2 cellular contexts compared by ENCODE assay signal in the genomic region with DNA sequence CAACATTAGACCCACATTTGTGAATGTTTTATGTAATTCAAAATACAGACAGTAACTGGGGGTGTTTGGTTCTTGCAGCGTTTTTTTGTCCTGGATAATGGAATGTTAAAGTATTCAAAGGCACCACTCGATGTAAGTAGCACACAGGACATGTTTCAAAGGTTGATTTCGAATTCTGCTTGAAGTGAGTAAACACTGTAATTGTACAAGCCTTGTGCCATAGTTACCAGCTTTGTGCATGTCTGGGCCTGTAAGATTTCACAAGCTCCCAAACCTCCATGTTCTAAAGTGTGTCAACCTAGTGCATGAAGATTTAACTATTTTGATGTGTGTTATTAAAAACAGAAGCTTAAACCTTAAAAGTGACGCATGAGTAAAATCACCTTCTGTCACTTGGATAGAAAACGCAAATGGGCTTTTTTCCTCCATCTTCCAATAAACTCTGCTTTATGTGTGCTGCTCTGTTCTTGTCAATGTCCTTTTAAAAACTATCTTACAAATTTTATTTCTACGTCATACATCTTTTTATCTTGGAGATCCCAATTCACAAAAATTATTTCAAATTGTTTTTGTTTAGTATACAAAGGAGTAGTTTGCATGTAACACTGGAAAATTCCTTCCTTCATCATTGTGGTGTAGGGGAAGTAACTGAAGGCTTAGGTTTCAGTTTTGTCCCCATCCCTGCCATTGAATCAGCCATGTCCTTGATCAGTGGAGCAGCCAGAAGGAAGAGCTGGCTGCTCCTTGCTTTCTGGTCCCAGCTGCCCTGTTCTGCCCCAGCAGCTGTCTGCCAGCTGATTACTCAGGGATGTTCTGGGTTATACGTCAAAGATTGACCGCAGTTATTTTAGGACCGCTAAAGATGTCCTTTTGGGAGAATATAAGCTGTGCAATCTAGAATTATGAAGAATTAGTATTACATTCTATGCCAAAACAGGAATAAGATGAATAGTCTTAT.
TF ChIP-seq lines count a peak whose summit lies in the region.

No MANE protein-coding gene starts in this region.

TF ChIP-seq in IMR-90, 13 proteins besides CTCF, POLR2A, EP300 and RAD21:
- TF ChIP-seq BHLHE40 (IDR thresholded peaks at IDR 0.05; ENCODE audit: low read depth, low read length): no peak
- TF ChIP-seq RFX5 (IDR thresholded peaks at IDR 0.05; ENCODE audit: low read depth, low read length): no peak
- no peak for TF ChIP-seq CHD1 (IDR thresholded peaks at IDR 0.05; ENCODE audit: low read depth, low read length)
- TF ChIP-seq MAZ (IDR thresholded peaks at IDR 0.05; ENCODE audit: borderline replicate concordance, low read depth, low read length): no peak
- TF ChIP-seq MXI1 (IDR thresholded peaks at IDR 0.05; ENCODE audit: borderline replicate concordance, low read depth, low read length): no peak
- TF ChIP-seq, protein P1, sequence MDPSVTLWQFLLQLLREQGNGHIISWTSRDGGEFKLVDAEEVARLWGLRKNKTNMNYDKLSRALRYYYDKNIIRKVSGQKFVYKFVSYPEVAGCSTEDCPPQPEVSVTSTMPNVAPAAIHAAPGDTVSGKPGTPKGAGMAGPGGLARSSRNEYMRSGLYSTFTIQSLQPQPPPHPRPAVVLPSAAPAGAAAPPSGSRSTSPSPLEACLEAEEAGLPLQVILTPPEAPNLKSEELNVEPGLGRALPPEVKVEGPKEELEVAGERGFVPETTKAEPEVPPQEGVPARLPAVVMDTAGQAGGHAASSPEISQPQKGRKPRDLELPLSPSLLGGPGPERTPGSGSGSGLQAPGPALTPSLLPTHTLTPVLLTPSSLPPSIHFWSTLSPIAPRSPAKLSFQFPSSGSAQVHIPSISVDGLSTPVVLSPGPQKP (IDR thresholded peaks at IDR 0.05; ENCODE audit: borderline replicate concordance, low read depth, low read length): no peak
- no peak for TF ChIP-seq FOS (IDR thresholded peaks at IDR 0.05; ENCODE audit: low read depth, low read length)

TF ChIP-seq in K562, 482 proteins besides CTCF, POLR2A, EP300 and RAD21:
- no peak for TF ChIP-seq BRCA1 (IDR thresholded peaks at IDR 0.05)
- TF ChIP-seq BRCA1 (CRISPR knock-in tag; IDR thresholded peaks at IDR 0.05): no peak
- no peak for TF ChIP-seq ARHGAP35 (IDR thresholded peaks at IDR 0.05; ENCODE audit: partially characterized antibody)
- no peak for TF ChIP-seq ETV5 (CRISPR knock-in tag; IDR thresholded peaks at IDR 0.05; ENCODE audit: low read depth)
- TF ChIP-seq E2F3 (CRISPR knock-in tag; IDR thresholded peaks at IDR 0.05): no peak
- TF ChIP-seq RBM17 (IDR thresholded peaks at IDR 0.05; ENCODE audit: borderline replicate concordance, low read depth, low read length): no peak
- TF ChIP-seq RFX1 (IDR thresholded peaks at IDR 0.05): no peak
